Comparison of ENCODE assay signal across 13 cellular contexts in the genomic region with DNA sequence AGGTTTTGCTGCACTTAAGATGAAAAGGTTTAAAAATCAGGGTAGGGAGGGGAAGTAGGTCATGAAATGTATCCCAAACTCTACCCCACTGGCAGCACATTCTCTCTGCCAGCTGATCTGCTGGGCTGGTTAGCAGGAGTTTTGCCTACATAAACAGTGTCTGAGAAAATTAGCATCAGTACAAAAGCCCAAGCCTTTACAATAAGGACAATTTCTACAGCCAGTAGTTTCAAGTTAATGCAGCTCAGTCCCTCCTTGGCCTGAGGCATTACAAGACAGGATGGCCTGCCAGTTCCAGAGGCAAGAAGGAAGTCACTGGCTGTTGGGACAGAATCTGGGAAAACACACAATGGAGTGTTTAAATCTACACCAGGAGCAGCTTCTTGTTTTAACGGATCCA. TPM values are rescaled to one million over a fixed set of nuclear protein-coding genes. Genes with fewer than 3 reads are reported as not detected.
DNase-seq lines count a peak whose midpoint lies in the region; ATAC-seq lines count a peak whose summit lies in the region.
"Had no signal": no experiment of that assay in that cellular context is flagged by ENCODE, and none has a peak within 500 bp of the region (broad histone marks: within the 10 kb centered on the region; RNA-seq: fewer than 3 reads in every experiment).

No MANE protein-coding gene starts in this region.

- WGBS in right cardiac atrium, result 24% methylated on average over 1 of the region's 1 CpG
- WGBS in mesodermal cell (ENCODE audit: insufficient coverage in 2 of 2), 2 experiments, result 33 to 62% methylated on average over 1 of the region's 1 CpG

- H3K4me1 ChIP-seq in right cardiac atrium (ENCODE audit: control insufficient read depth, insufficient read depth, low read length), result peaks cover 3% of the 10 kb centered on the region
- H3K4me1 ChIP-seq in mesodermal cell (ENCODE audit: control insufficient read depth, insufficient read depth, low read length, poor library complexity, severe bottlenecking), result peaks cover 11% of the 10 kb centered on the region
- no peaks in the 10 kb centered on the region for H3K4me1 ChIP-seq in effector memory CD4-positive, alpha-beta T cell (ENCODE audit: control insufficient read depth, insufficient read depth, low read length, poor library complexity, severe bottlenecking)
- H3K4me1 ChIP-seq: thyroid gland had no signal

- ATAC-seq in right cardiac atrium, result peak in 1 of 2 donors; percentile 39
- no peak for ATAC-seq in left ventricle myocardium superior
- no peak for ATAC-seq in GM19455 (IDR thresholded peaks at IDR 0.05; ENCODE audit: unreplicated experiment)

- DNase-seq in right cardiac atrium, result no peak
- no peak for DNase-seq in left ventricle myocardium superior
- peak; percentile 39 for DNase-seq in dedifferentiated amniotic fluid mesenchymal stem cell (ENCODE audit: extremely low spot score)
- DNase-seq in effector memory CD4-positive, alpha-beta T cell, result no peak
- no peak for DNase-seq in OCI-M2 (lab: John Stamatoyannopoulos, UW; ENCODE audit: unreplicated experiment)
- DNase-seq in SIG-M5 (lab: John Stamatoyannopoulos, UW), result no peak
- DNase-seq: activated CD8-positive, alpha-beta memory T cell treated with anti-CD3 and anti-CD28 coated beads, Interleukin-2, amount 50 U/mL, for 4 hours; activated naive CD8-positive, alpha-beta T cell treated with anti-CD3 and anti-CD28 coated beads for 36 hours; NCI-H345; thyroid gland had no signal

- intact Hi-C loops in right cardiac atrium (cut with DNase I) (no loop called here), left ventricle myocardium superior (cut with micrococcal nuclease) (no loop called here)

- no peaks in the 10 kb centered on the region for H3K36me3 ChIP-seq in mesodermal cell (ENCODE audit: control insufficient read depth, insufficient read depth, low read length)
- no peaks in the 10 kb centered on the region for H3K36me3 ChIP-seq in effector memory CD4-positive, alpha-beta T cell (ENCODE audit: control insufficient read depth, insufficient read depth, low read length)
- H3K36me3 ChIP-seq: thyroid gland had no signal

- no peak overlapping the region for H3K4me3 ChIP-seq in right cardiac atrium (ENCODE audit: low read length)
- no peak overlapping the region for H3K4me3 ChIP-seq in mesodermal cell (ENCODE audit: extremely low read depth, insufficient read depth, low read length, poor library complexity, severe bottlenecking)
- no peak overlapping the region for H3K4me3 ChIP-seq in effector memory CD4-positive, alpha-beta T cell (ENCODE audit: insufficient read depth, low read depth, low read length, poor library complexity, severe bottlenecking)
- H3K4me3 ChIP-seq: thyroid gland had no signal

- no peaks in the 10 kb centered on the region for H3K27me3 ChIP-seq in right cardiac atrium (ENCODE audit: control insufficient read depth, insufficient read depth)
- no peaks in the 10 kb centered on the region for H3K27me3 ChIP-seq in effector memory CD4-positive, alpha-beta T cell (replicated peaks; ENCODE audit: control insufficient read depth, insufficient read depth, low read length, poor library complexity, severe bottlenecking)
- H3K27me3 ChIP-seq: thyroid gland had no signal

- H3K9me3 ChIP-seq in right cardiac atrium (ENCODE audit: control insufficient read depth, low read length), result no peaks in the 10 kb centered on the region
- no peaks in the 10 kb centered on the region for H3K9me3 ChIP-seq in mesodermal cell (ENCODE audit: control insufficient read depth, low read length)
- H3K9me3 ChIP-seq in effector memory CD4-positive, alpha-beta T cell (ENCODE audit: control insufficient read depth, low read length), result no peaks in the 10 kb centered on the region
- H3K9me3 ChIP-seq: thyroid gland had no signal

- H3K27ac ChIP-seq in right cardiac atrium (ENCODE audit: low read length) (peak overlapping the region; percentile 42), mesodermal cell (ENCODE audit: low read depth, low read length, severe bottlenecking) (peak overlapping the region; percentile 30)
- no peak overlapping the region for H3K27ac ChIP-seq in effector memory CD4-positive, alpha-beta T cell (ENCODE audit: insufficient read depth, low read length, poor library complexity, severe bottlenecking)
- H3K27ac ChIP-seq: HL-60, thyroid gland had no signal

RNA-seq across cellular contexts. Expression of gene NCEH1, which starts 32.8 kb away (rescaled TPM):
- total RNA-seq in right cardiac atrium (10 to 100 TPM; 25.4 to 39.4 (median 28.1) TPM), left ventricle myocardium superior (63.6 TPM)
- 13.0 TPM for polyA plus RNA-seq in right cardiac atrium
- polyA plus RNA-seq in mesodermal cell (2013, experiment 1 of 2), result 3.9 TPM
- 3.7 TPM for polyA plus RNA-seq in mesodermal cell (2013, experiment 2 of 2)
